1 cellular context compared by ENCODE assay signal in the genomic region with DNA sequence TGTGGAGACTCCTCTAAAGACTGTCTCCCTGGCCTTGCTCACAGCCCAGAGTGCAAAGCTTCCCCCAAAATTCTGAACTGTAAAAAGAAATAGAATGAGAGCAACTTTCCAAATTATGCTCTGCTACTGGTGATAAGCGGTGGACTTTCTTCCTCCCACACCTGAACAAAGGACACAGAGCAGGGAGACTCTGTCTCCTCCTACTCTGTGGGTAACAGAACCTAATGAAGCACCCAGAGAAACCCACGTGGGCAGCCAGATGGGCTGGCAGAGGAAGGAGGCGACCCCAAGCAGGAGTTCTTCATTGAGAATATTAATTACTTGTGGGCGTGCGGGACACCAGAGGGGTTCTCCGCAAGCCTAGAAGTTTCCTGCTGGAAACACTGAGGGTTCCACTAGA.
TF ChIP-seq lines count a peak whose summit lies in the region.

No MANE protein-coding gene starts in this region.

TF ChIP-seq in K562, 482 proteins besides CTCF, POLR2A, EP300 and RAD21:
- TF ChIP-seq CBFA2T3 (IDR thresholded peaks at IDR 0.05) (0 out of 2 replicates have a peak, but pooled peaks have one; percentile 13), CBX8 (IDR thresholded peaks at IDR 0.05; ENCODE audit: borderline replicate concordance, extremely low read depth, low read depth, low read length, poor library complexity, severe bottlenecking) (no peak), BCOR (IDR thresholded peaks at IDR 0.05) (no peak), GATA2 (CRISPR knock-in tag; IDR thresholded peaks at IDR 0.05) (0 out of 2 replicates have a peak, but pooled peaks have one; percentile 12), PHF8 (IDR thresholded peaks at IDR 0.05; ENCODE audit: borderline replicate concordance, low read length) (no peak), SRF (CRISPR knock-in tag; IDR thresholded peaks at IDR 0.05) (no peak), ZNF253 (CRISPR knock-in tag; conservative IDR thresholded peaks at IDR 0.05) (no peak), SLC30A9 (CRISPR knock-in tag; IDR thresholded peaks at IDR 0.05) (no peak)
- TF ChIP-seq, protein P1, sequence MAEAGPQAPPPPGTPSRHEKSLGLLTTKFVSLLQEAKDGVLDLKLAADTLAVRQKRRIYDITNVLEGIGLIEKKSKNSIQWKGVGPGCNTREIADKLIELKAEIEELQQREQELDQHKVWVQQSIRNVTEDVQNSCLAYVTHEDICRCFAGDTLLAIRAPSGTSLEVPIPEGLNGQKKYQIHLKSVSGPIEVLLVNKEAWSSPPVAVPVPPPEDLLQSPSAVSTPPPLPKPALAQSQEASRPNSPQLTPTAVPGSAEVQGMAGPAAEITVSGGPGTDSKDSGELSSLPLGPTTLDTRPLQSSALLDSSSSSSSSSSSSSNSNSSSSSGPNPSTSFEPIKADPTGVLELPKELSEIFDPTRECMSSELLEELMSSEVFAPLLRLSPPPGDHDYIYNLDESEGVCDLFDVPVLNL (CRISPR knock-in tag; IDR thresholded peaks at IDR 0.05; ENCODE audit: low read depth): no peak
